In genomic region chr3:116579843-116580242, GRCh38 we compare ENCODE assay signal across 13 cellular contexts.
DNase-seq lines count a peak whose midpoint lies in the region; ATAC-seq, FAIRE-seq and TF ChIP-seq lines count a peak whose summit lies in the region.
"Had no signal": no experiment of that assay in that cellular context is flagged by ENCODE, and none has a peak within 500 bp of the region (broad histone marks: within the 10 kb centered on the region; RNA-seq: fewer than 3 reads in every experiment).

No MANE protein-coding gene starts in this region.

- no peak overlapping the region for H3K27ac ChIP-seq in GM12878 (ENCODE audit: control insufficient read depth, insufficient read depth)
- H3K27ac ChIP-seq: suprapubic skin had no signal

- FAIRE-seq in GM12878 (lab: Jason Lieb, UNC) (no peak), D721Med (lab: Jason Lieb, UNC) (no peak)

- POLR2A ChIA-PET in GM12878 (lab: Charles Lee) = no interaction called here

- TF ChIP-seq EP300 in GM12878 (IDR thresholded peaks at IDR 0.05; ENCODE audit: borderline replicate concordance in 1 of 2, control insufficient read depth in 1 of 2, low read depth in 2 of 2, low read length in 2 of 2) = no peak

- intact Hi-C loops in GM12878 (cut with micrococcal nuclease; ENCODE audit: unreplicated experiment) = no loop called here

- no peak for TF ChIP-seq CTCF in GM12878 (IDR thresholded peaks at IDR 0.05 in 2 of 3, conservative IDR thresholded peaks at IDR 0.05 in 1 of 3; ENCODE audit: control insufficient read depth in 2 of 3, extremely low read depth in 1 of 3, insufficient read depth in 1 of 3, low read depth in 3 of 3, low read length in 3 of 3)
- TF ChIP-seq CTCF in D721Med (IDR thresholded peaks at IDR 0.05; ENCODE audit: insufficient read depth, missing control alignments) = no peak

- ATAC-seq in GM12878 (no peak), HG02840 (IDR thresholded peaks at IDR 0.05; ENCODE audit: low FRiP score, unreplicated experiment) (no peak)
- ATAC-seq: right cardiac atrium had no signal

- DNase-seq in Daoy (ENCODE audit: low read depth) (peak; percentile 30), M059J (ENCODE audit: low read depth) (peak; percentile 1), GM12878 (ENCODE audit: low read depth, low spot score) (no peak), left kidney (ENCODE audit: low read depth, low spot score) (peak; percentile 75), HuH-7.5 (ENCODE audit: low spot score) (no peak), D721Med (ENCODE audit: insufficient read length, low spot score) (no peak), NCI-H226 (no peak)
- DNase-seq: activated naive CD8-positive, alpha-beta T cell treated with anti-CD3 and anti-CD28 coated beads, Interleukin-2, amount 10 ng/mL, durations not matched to agents 7 days and 5 days; NCI-H1436; right cardiac atrium; T1000 had no signal

- H3K36me3 ChIP-seq in GM12878 (ENCODE audit: control insufficient read depth in 2 of 2, insufficient read depth in 2 of 2, low read length in 1 of 2) = no peaks in the 10 kb centered on the region
- H3K36me3 ChIP-seq: suprapubic skin had no signal

- H3K4me1 ChIP-seq in GM12878 (ENCODE audit: control insufficient read depth, insufficient read depth, low read length) = no peaks in the 10 kb centered on the region
- H3K4me1 ChIP-seq: suprapubic skin had no signal

- SMC1A ChIA-PET in GM12878 (lab: Charles Lee; ENCODE audit: uncharacterized antibody, unreplicated experiment) = no interaction called here

- no peak for TF ChIP-seq RAD21 in GM12878 (IDR thresholded peaks at IDR 0.05; ENCODE audit: insufficient read depth, low read depth, low read length)

- RAD21 ChIA-PET in GM12878 (lab: Charles Lee; ENCODE audit: unreplicated experiment) = no interaction called here

- CTCF ChIA-PET in GM12878 (lab: Yijun Ruan, JAX) = no interaction called here

- no peaks in the 10 kb centered on the region for H4K20me1 ChIP-seq in GM12878 (ENCODE audit: control insufficient read depth, insufficient read depth)

- no TSS peak for BruUV-seq in GM12878 (replicated peaks; lab: Mats Ljungman, UMichigan)

- H3K4me2 ChIP-seq in GM12878 (ENCODE audit: control insufficient read depth, insufficient read depth) = no peak overlapping the region

- H3K9me3 ChIP-seq in GM12878 (replicated peaks; ENCODE audit: control insufficient read depth, insufficient read depth, low read length) = no peaks in the 10 kb centered on the region

- no peak for TF ChIP-seq POLR2A in GM12878 (IDR thresholded peaks at IDR 0.05; ENCODE audit: low read depth, low read length)

- H3K9ac ChIP-seq in GM12878 (ENCODE audit: control insufficient read depth, insufficient read depth, low read length) = no peak overlapping the region

- in situ Hi-C loops in GM12878 (cut with MboI) = no loop called here

- H3K79me2 ChIP-seq in GM12878 (ENCODE audit: control insufficient read depth, insufficient read depth, low read length) = no peaks in the 10 kb centered on the region

- WGBS in GM12878 (ENCODE audit: insufficient coverage, insufficient replicate concordance, low lambda C conversion rate, missing lambda C conversion rate) = 8% methylated on average over 6 of the region's 6 CpGs

- no peak overlapping the region for H2AFZ ChIP-seq in GM12878 (ENCODE audit: control insufficient read depth, low read depth, low read length)

- no peak overlapping the region for H3K4me3 ChIP-seq in GM12878
- H3K4me3 ChIP-seq: suprapubic skin had no signal

- no peaks in the 10 kb centered on the region for H3K27me3 ChIP-seq in GM12878 (replicated peaks in 1 of 2; ENCODE audit: control insufficient read depth in 2 of 2, insufficient read depth in 2 of 2, low read length in 1 of 2)
- H3K27me3 ChIP-seq: suprapubic skin had no signal

TF ChIP-seq in GM12878, 131 proteins besides CTCF, POLR2A, EP300 and RAD21:
- TF ChIP-seq JUND (IDR thresholded peaks at IDR 0.05; ENCODE audit: low read depth, low read length) (no peak), REST (IDR thresholded peaks at IDR 0.05; ENCODE audit: low read depth, low read length) (peak; percentile 79)

Comparison
In these comparisons a context has a peak if more than half of its experiments do, and no peak if none do; other contexts are left out.
1. DNase-seq: peak in Daoy (single experiment), M059J (single experiment) and left kidney (single experiment); none in GM12878 (single experiment), HuH-7.5 (single experiment), D721Med (single experiment) and NCI-H226 (single experiment).